Comparison of ENCODE assay signal across 1 cellular context in the genomic region with DNA sequence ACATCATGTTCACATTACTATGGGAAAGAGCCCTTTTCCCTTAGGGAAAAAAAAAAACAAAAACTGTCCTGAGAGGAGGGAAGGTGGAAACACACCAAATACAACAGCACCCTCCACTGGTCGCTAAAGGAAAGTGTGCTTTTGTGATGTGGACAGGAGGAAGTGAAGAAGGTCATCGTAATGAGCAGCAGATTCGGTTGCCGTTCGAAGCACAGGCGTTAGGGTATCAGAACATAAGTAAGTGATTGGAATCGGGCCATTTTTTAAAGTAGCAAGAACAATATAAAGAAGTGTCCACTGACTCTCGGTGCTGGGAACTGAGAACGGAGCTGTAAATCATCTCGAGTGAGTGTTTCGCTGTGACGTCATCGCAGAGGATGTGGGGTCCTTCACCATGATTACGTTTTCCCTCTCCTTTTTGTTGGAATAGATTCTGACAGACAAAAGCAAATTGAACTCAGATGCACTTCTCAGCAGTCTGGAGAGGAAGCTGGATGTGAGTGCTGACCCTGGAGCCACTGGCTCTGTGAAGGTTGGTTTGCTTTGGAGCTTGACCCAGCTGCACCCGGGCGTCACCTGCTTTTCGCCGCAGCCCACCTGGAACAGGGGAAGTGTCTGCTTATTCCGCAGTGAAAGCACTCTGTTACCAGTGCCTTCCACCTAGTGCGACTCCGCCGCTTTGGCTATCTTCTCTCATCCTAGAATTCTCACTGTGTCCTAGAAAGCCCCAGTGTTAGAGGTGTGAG.
TF ChIP-seq lines count a peak whose summit lies in the region.

No MANE protein-coding gene starts in this region.

TF ChIP-seq in K562, 482 proteins besides CTCF, POLR2A, EP300 and RAD21 (continued from another document and continues in another):
- TF ChIP-seq, protein P1, sequence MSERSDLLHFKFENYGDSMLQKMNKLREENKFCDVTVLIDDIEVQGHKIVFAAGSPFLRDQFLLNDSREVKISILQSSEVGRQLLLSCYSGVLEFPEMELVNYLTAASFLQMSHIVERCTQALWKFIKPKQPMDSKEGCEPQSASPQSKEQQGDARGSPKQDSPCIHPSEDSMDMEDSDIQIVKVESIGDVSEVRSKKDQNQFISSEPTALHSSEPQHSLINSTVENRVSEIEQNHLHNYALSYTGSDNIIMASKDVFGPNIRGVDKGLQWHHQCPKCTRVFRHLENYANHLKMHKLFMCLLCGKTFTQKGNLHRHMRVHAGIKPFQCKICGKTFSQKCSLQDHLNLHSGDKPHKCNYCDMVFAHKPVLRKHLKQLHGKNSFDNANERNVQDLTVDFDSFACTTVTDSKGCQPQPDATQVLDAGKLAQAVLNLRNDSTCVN (CRISPR knock-in tag; IDR thresholded peaks at IDR 0.05) = no peak
- no peak for TF ChIP-seq HNRNPK (IDR thresholded peaks at IDR 0.05; ENCODE audit: low read depth, low read length, poor library complexity, severe bottlenecking)
- TF ChIP-seq, protein P2, sequence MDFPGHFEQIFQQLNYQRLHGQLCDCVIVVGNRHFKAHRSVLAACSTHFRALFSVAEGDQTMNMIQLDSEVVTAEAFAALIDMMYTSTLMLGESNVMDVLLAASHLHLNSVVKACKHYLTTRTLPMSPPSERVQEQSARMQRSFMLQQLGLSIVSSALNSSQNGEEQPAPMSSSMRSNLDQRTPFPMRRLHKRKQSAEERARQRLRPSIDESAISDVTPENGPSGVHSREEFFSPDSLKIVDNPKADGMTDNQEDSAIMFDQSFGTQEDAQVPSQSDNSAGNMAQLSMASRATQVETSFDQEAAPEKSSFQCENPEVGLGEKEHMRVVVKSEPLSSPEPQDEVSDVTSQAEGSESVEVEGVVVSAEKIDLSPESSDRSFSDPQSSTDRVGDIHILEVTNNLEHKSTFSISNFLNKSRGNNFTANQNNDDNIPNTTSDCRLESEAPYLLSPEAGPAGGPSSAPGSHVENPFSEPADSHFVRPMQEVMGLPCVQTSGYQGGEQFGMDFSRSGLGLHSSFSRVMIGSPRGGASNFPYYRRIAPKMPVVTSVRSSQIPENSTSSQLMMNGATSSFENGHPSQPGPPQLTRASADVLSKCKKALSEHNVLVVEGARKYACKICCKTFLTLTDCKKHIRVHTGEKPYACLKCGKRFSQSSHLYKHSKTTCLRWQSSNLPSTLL (IDR thresholded peaks at IDR 0.05) = no peak
- no peak for TF ChIP-seq ZNF778 (CRISPR knock-in tag; IDR thresholded peaks at IDR 0.05)
- TF ChIP-seq POLR3A (IDR thresholded peaks at IDR 0.05; ENCODE audit: borderline replicate concordance, extremely low read depth, insufficient read depth, insufficient read length) = no peak
- no peak for TF ChIP-seq HOXB6 (CRISPR knock-in tag; IDR thresholded peaks at IDR 0.05; ENCODE audit: borderline replicate concordance)
- TF ChIP-seq MXI1 (IDR thresholded peaks at IDR 0.05; ENCODE audit: low read depth, low read length) = no peak
- no peak for TF ChIP-seq FUS (optimal IDR thresholded peaks at IDR 0.05; ENCODE audit: low read depth, low read length)
- TF ChIP-seq, protein P3, sequence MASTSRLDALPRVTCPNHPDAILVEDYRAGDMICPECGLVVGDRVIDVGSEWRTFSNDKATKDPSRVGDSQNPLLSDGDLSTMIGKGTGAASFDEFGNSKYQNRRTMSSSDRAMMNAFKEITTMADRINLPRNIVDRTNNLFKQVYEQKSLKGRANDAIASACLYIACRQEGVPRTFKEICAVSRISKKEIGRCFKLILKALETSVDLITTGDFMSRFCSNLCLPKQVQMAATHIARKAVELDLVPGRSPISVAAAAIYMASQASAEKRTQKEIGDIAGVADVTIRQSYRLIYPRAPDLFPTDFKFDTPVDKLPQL (IDR thresholded peaks at IDR 0.05; ENCODE audit: extremely low read depth, insufficient read length) = no peak
- no peak for TF ChIP-seq SUPT5H (IDR thresholded peaks at IDR 0.05)
- TF ChIP-seq E2F3 (CRISPR knock-in tag; IDR thresholded peaks at IDR 0.05) = no peak
- no peak for TF ChIP-seq GATAD2B (IDR thresholded peaks at IDR 0.05; ENCODE audit: borderline replicate concordance)
- no peak for TF ChIP-seq NUFIP1 (IDR thresholded peaks at IDR 0.05; ENCODE audit: partially characterized antibody)
- no peak for TF ChIP-seq RNF2 (IDR thresholded peaks at IDR 0.05)
- no peak for TF ChIP-seq TEAD1 (CRISPR knock-in tag; IDR thresholded peaks at IDR 0.05)
- TF ChIP-seq NR1H2 (CRISPR knock-in tag; IDR thresholded peaks at IDR 0.05) = no peak
- TF ChIP-seq ELF2 (CRISPR knock-in tag; IDR thresholded peaks at IDR 0.05) = no peak
- no peak for TF ChIP-seq ARID1B (IDR thresholded peaks at IDR 0.05)
- TF ChIP-seq DPF2 (IDR thresholded peaks at IDR 0.05) = no peak
- no peak for TF ChIP-seq ZNF12 (CRISPR knock-in tag; IDR thresholded peaks at IDR 0.05)
- TF ChIP-seq FOXJ3 (CRISPR knock-in tag; IDR thresholded peaks at IDR 0.05) = no peak
- TF ChIP-seq SREBF1 (IDR thresholded peaks at IDR 0.05; ENCODE audit: borderline replicate concordance, low read depth, low read length) = no peak
- TF ChIP-seq IRF2 (CRISPR knock-in tag; IDR thresholded peaks at IDR 0.05) = no peak
- TF ChIP-seq ILF3 (IDR thresholded peaks at IDR 0.05; ENCODE audit: borderline replicate concordance) = no peak
- TF ChIP-seq, protein P4, sequence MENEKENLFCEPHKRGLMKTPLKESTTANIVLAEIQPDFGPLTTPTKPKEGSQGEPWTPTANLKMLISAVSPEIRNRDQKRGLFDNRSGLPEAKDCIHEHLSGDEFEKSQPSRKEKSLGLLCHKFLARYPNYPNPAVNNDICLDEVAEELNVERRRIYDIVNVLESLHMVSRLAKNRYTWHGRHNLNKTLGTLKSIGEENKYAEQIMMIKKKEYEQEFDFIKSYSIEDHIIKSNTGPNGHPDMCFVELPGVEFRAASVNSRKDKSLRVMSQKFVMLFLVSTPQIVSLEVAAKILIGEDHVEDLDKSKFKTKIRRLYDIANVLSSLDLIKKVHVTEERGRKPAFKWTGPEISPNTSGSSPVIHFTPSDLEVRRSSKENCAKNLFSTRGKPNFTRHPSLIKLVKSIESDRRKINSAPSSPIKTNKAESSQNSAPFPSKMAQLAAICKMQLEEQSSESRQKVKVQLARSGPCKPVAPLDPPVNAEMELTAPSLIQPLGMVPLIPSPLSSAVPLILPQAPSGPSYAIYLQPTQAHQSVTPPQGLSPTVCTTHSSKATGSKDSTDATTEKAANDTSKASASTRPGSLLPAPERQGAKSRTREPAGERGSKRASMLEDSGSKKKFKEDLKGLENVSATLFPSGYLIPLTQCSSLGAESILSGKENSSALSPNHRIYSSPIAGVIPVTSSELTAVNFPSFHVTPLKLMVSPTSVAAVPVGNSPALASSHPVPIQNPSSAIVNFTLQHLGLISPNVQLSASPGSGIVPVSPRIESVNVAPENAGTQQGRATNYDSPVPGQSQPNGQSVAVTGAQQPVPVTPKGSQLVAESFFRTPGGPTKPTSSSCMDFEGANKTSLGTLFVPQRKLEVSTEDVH (IDR thresholded peaks at IDR 0.05; ENCODE audit: low read depth, partially characterized antibody) = peak; percentile 43
- TF ChIP-seq FOXK1 (CRISPR knock-in tag; IDR thresholded peaks at IDR 0.05; ENCODE audit: borderline replicate concordance) = no peak
- no peak for TF ChIP-seq FOXM1 (IDR thresholded peaks at IDR 0.05; ENCODE audit: low read depth)
- TF ChIP-seq FOXM1 (CRISPR knock-in tag; IDR thresholded peaks at IDR 0.05; ENCODE audit: low read depth) = no peak
- TF ChIP-seq DNMT1 (IDR thresholded peaks at IDR 0.05) = no peak
- TF ChIP-seq, protein P5, sequence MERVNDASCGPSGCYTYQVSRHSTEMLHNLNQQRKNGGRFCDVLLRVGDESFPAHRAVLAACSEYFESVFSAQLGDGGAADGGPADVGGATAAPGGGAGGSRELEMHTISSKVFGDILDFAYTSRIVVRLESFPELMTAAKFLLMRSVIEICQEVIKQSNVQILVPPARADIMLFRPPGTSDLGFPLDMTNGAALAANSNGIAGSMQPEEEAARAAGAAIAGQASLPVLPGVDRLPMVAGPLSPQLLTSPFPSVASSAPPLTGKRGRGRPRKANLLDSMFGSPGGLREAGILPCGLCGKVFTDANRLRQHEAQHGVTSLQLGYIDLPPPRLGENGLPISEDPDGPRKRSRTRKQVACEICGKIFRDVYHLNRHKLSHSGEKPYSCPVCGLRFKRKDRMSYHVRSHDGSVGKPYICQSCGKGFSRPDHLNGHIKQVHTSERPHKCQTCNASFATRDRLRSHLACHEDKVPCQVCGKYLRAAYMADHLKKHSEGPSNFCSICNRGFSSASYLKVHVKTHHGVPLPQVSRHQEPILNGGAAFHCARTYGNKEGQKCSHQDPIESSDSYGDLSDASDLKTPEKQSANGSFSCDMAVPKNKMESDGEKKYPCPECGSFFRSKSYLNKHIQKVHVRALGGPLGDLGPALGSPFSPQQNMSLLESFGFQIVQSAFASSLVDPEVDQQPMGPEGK (CRISPR knock-in tag; IDR thresholded peaks at IDR 0.05; ENCODE audit: borderline replicate concordance) = no peak
- TF ChIP-seq SPI1 (IDR thresholded peaks at IDR 0.05; ENCODE audit: borderline replicate concordance, low read depth, low read length) = peak; percentile 82; the same call in 1 of the 2 replicates
- no peak for TF ChIP-seq NCOA1 (IDR thresholded peaks at IDR 0.05; ENCODE audit: low read depth)
- no peak for TF ChIP-seq NFE2 (IDR thresholded peaks at IDR 0.05; ENCODE audit: low read depth)
- TF ChIP-seq, protein P6, sequence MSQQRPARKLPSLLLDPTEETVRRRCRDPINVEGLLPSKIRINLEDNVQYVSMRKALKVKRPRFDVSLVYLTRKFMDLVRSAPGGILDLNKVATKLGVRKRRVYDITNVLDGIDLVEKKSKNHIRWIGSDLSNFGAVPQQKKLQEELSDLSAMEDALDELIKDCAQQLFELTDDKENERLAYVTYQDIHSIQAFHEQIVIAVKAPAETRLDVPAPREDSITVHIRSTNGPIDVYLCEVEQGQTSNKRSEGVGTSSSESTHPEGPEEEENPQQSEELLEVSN (IDR thresholded peaks at IDR 0.05; ENCODE audit: borderline replicate concordance in 1 of 2, extremely low read depth in 1 of 2, insufficient read depth in 1 of 2, insufficient read length in 1 of 2, low read depth in 1 of 2, low read length in 1 of 2, poor library complexity in 1 of 2, severe bottlenecking in 1 of 2) = peak in 1 of 2 experiments; percentile 12
- TF ChIP-seq DACH1 (IDR thresholded peaks at IDR 0.05; ENCODE audit: partially characterized antibody) = no peak
- no peak for TF ChIP-seq NR2F6 (CRISPR knock-in tag; IDR thresholded peaks at IDR 0.05)
- no peak; the same call in 1 of the 2 replicates for TF ChIP-seq JUND (IDR thresholded peaks at IDR 0.05; ENCODE audit: borderline replicate concordance, low read depth, low read length)
- TF ChIP-seq JUND (tag; IDR thresholded peaks at IDR 0.05; ENCODE audit: borderline replicate concordance, low read depth, low read length) = peak; percentile 67; the same call in 2 of the 3 replicates
- TF ChIP-seq, protein P7, sequence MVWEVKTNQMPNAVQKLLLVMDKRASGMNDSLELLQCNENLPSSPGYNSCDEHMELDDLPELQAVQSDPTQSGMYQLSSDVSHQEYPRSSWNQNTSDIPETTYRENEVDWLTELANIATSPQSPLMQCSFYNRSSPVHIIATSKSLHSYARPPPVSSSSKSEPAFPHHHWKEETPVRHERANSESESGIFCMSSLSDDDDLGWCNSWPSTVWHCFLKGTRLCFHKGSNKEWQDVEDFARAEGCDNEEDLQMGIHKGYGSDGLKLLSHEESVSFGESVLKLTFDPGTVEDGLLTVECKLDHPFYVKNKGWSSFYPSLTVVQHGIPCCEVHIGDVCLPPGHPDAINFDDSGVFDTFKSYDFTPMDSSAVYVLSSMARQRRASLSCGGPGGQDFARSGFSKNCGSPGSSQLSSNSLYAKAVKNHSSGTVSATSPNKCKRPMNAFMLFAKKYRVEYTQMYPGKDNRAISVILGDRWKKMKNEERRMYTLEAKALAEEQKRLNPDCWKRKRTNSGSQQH (CRISPR knock-in tag; IDR thresholded peaks at IDR 0.05) = no peak
- TF ChIP-seq PHB2 (IDR thresholded peaks at IDR 0.05; ENCODE audit: low read depth) = no peak
- TF ChIP-seq, protein P8, sequence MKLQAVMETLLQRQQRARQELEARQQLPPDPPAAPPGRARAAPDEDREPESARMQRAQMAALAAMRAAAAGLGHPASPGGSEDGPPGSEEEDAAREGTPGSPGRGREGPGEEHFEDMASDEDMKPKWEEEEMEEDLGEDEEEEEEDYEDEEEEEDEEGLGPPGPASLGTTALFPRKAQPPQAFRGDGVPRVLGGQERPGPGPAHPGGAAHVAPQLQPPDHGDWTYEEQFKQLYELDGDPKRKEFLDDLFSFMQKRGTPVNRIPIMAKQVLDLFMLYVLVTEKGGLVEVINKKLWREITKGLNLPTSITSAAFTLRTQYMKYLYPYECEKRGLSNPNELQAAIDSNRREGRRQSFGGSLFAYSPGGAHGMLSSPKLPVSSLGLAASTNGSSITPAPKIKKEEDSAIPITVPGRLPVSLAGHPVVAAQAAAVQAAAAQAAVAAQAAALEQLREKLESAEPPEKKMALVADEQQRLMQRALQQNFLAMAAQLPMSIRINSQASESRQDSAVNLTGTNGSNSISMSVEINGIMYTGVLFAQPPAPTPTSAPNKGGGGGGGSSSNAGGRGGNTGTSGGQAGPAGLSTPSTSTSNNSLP (IDR thresholded peaks at IDR 0.05; ENCODE audit: borderline replicate concordance, low read depth, low read length) = no peak
- TF ChIP-seq SMARCB1 (IDR thresholded peaks at IDR 0.05; ENCODE audit: insufficient read length, low read depth) = no peak
- no peak for TF ChIP-seq TARDBP (IDR thresholded peaks at IDR 0.05)
- no peak for TF ChIP-seq NCOA6 (IDR thresholded peaks at IDR 0.05)
- no peak for TF ChIP-seq SOX6 (IDR thresholded peaks at IDR 0.05)
- no peak for TF ChIP-seq EZH2 (IDR thresholded peaks at IDR 0.05; ENCODE audit: borderline replicate concordance, low read depth, low read length)
- no peak for TF ChIP-seq ZC3H8 (IDR thresholded peaks at IDR 0.05)
- no peak for TF ChIP-seq DMBX1 (CRISPR knock-in tag; IDR thresholded peaks at IDR 0.05; ENCODE audit: borderline replicate concordance)
- no peak for TF ChIP-seq SMAD1 (IDR thresholded peaks at IDR 0.05; ENCODE audit: low read depth, low read length, partially characterized antibody)
- no peak; the same call in 1 of the 2 replicates for TF ChIP-seq ETV1 (tag; conservative IDR thresholded peaks at IDR 0.05; ENCODE audit: low read depth)
- TF ChIP-seq, protein P9, sequence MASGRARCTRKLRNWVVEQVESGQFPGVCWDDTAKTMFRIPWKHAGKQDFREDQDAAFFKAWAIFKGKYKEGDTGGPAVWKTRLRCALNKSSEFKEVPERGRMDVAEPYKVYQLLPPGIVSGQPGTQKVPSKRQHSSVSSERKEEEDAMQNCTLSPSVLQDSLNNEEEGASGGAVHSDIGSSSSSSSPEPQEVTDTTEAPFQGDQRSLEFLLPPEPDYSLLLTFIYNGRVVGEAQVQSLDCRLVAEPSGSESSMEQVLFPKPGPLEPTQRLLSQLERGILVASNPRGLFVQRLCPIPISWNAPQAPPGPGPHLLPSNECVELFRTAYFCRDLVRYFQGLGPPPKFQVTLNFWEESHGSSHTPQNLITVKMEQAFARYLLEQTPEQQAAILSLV (tag; IDR thresholded peaks at IDR 0.05) = no peak
- TF ChIP-seq NCOR1 (IDR thresholded peaks at IDR 0.05) = no peak
- TF ChIP-seq, protein P10, sequence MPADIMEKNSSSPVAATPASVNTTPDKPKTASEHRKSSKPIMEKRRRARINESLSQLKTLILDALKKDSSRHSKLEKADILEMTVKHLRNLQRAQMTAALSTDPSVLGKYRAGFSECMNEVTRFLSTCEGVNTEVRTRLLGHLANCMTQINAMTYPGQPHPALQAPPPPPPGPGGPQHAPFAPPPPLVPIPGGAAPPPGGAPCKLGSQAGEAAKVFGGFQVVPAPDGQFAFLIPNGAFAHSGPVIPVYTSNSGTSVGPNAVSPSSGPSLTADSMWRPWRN (IDR thresholded peaks at IDR 0.05; ENCODE audit: low read depth) = no peak
- TF ChIP-seq, protein P11, sequence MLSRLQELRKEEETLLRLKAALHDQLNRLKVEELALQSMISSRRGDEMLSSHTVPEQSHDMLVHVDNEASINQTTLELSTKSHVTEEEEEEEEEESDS (CRISPR knock-in tag; IDR thresholded peaks at IDR 0.05) = no peak
